In genomic region chr5:73754254-73754653, GRCh38 we compare ENCODE assay signal across 38 cellular contexts.
"Had no signal": no experiment of that assay in that cellular context is flagged by ENCODE, and none has a peak within 500 bp of the region (broad histone marks: within the 10 kb centered on the region; RNA-seq: fewer than 3 reads in every experiment).

No MANE protein-coding gene starts in this region.

- H3K36me3 ChIP-seq: cardiac muscle cell had no signal

- H3K4me3 ChIP-seq: ascending aorta, cardiac muscle cell had no signal

- H3K9me3 ChIP-seq: ascending aorta had no signal

- DNase-seq: activated CD4-positive, alpha-beta memory T cell treated with anti-CD3 and anti-CD28 coated beads, Interleukin-2, amount 10 ng/mL, durations not matched to agents 7 days and 5 days; activated CD4-positive, alpha-beta T cell treated with anti-CD3 and anti-CD28 coated beads for 1 hour; activated CD4-positive, alpha-beta T cell treated with anti-CD3 and anti-CD28 coated beads for 36 hours; activated CD4-positive, alpha-beta T cell treated with anti-CD3 and anti-CD28 coated beads for 48 hours; activated CD4-positive, alpha-beta T cell treated with anti-CD3 and anti-CD28 coated beads, Interleukin-2, amount 10 ng/mL, durations not matched to agents 7 days and 5 days; activated CD4-positive, alpha-beta T cell treated with anti-CD3 and anti-CD28 coated beads, Interleukin-2, amount 50 U/mL, for 48 hours; activated CD4-positive, CD25-positive, alpha-beta regulatory T cell; activated CD8-positive, alpha-beta memory T cell treated with anti-CD3 and anti-CD28 coated beads for 24 hours; activated CD8-positive, alpha-beta memory T cell treated with anti-CD3 and anti-CD28 coated beads, Interleukin-2, amount 10 ng/mL, durations not matched to agents 7 days and 5 days; activated CD8-positive, alpha-beta memory T cell treated with anti-CD3 and anti-CD28 coated beads, Interleukin-2, amount 50 U/mL, for 48 hours; activated CD8-positive, alpha-beta T cell treated with anti-CD3 and anti-CD28 coated beads, Interleukin-2, amount 10 ng/mL, durations not matched to agents 7 days and 5 days; activated effector memory CD4-positive, alpha-beta T cell treated with Interleukin-2 at 50 U/mL for 16 hours; activated gamma-delta T cell; activated naive CD4-positive, alpha-beta T cell treated with anti-CD3 and anti-CD28 coated beads, Interleukin-2, amount 10 ng/mL, durations not matched to agents 7 days and 5 days; activated naive CD4-positive, alpha-beta T cell treated with Interleukin-2 at 50 U/mL for 16 hours; activated naive CD8-positive, alpha-beta T cell treated with anti-CD3 and anti-CD28 coated beads, Interleukin-2, amount 10 ng/mL, durations not matched to agents 7 days and 5 days; activated naive CD8-positive, alpha-beta T cell treated with anti-CD3 and anti-CD28 coated beads, Interleukin-2, amount 50 U/mL, for 24 hours; activated T-cell treated with anti-CD3 and anti-CD28 coated beads, Interleukin-2, amount 50 U/mL, for 24 hours; activated T-cell treated with anti-CD3 and anti-CD28 coated beads, Interleukin-2, amount 50 U/mL, for 48 hours; amygdala; anterior cingulate cortex; caudate nucleus; cerebellar nuclear complex; T-helper 1 cell; T-helper 2 cell; T-helper 9 cell; WERI-Rb-1 had no signal

- H3K9me3 Mint-ChIP-seq: activated CD4-positive, alpha-beta memory T cell treated with anti-CD3 and anti-CD28 coated beads, Interleukin-2, amount 10 ng/mL, durations not matched to agents 7 days and 5 days; activated CD4-positive, alpha-beta T cell treated with anti-CD3 and anti-CD28 coated beads, Interleukin-2, amount 10 ng/mL, durations not matched to agents 7 days and 5 days; activated naive CD4-positive, alpha-beta T cell treated with anti-CD3 and anti-CD28 coated beads, Interleukin-2, amount 10 ng/mL, durations not matched to agents 7 days and 5 days; activated naive CD4-positive, alpha-beta T cell treated with anti-CD3 and anti-CD28 coated beads, Interleukin-2, amount 50 U/mL, for 24 hours; activated naive CD8-positive, alpha-beta T cell treated with anti-CD3 and anti-CD28 coated beads, Interleukin-2, amount 10 ng/mL, durations not matched to agents 7 days and 5 days; activated naive CD8-positive, alpha-beta T cell treated with anti-CD3 and anti-CD28 coated beads, Interleukin-2, amount 50 U/mL, for 24 hours; activated T-cell treated with anti-CD3 and anti-CD28 coated beads, Interleukin-2, amount 50 U/mL, for 24 hours; activated T-helper 2 cell treated with anti-CD3 and anti-CD28 coated beads, Interferon-gamma antibody, Interleukin-2, Interleukin-4, amounts not matched to agents 10 μg/mL and 5 μg/mL and 100 μg/mL, durations not matched to agents 14 hours and 24 hours and 36 hours; brain; central memory CD8-positive, alpha-beta T cell; T-helper 1 cell treated with Interleukin-12 subunit alpha and Interleukin-12 subunit beta and Interleukin-4 antibody, amounts not matched to agents 30 μg/mL and 1 μg/mL, for 36 hours; T-helper 2 cell treated with Interferon-gamma antibody and Interleukin-4, amounts not matched to agents 5 μg/mL and 100 μg/mL, for 36 hours; WTC11 had no signal

- H3K27me3 Mint-ChIP-seq: brain had no signal

- H3K4me1 Mint-ChIP-seq: activated CD4-positive, alpha-beta T cell treated with anti-CD3 and anti-CD28 coated beads for 36 hours; activated naive CD4-positive, alpha-beta T cell treated with anti-CD3 and anti-CD28 coated beads, Interleukin-2, amount 50 U/mL, for 24 hours; activated naive CD8-positive, alpha-beta T cell treated with anti-CD3 and anti-CD28 coated beads, Interleukin-2, amount 50 U/mL, for 24 hours; WTC11 had no signal

- ATAC-seq: activated CD4-positive, alpha-beta T cell treated with anti-CD3 and anti-CD28 coated beads for 36 hours; activated CD4-positive, CD25-positive, alpha-beta regulatory T cell treated with anti-CD3 and anti-CD28 coated beads, Interleukin-2, amount 50 U/mL, for 24 hours; activated CD8-positive, alpha-beta memory T cell treated with anti-CD3 and anti-CD28 coated beads, Interleukin-2, amount 10 ng/mL, durations not matched to agents 7 days and 5 days; activated CD8-positive, alpha-beta T cell treated with anti-CD3 and anti-CD28 coated beads, Interleukin-2, amount 10 ng/mL, durations not matched to agents 7 days and 5 days; activated naive CD8-positive, alpha-beta T cell treated with anti-CD3 and anti-CD28 coated beads, Interleukin-2, amount 50 U/mL, for 24 hours; WTC11 had no signal

- H3K4me3 Mint-ChIP-seq: activated CD4-positive, alpha-beta memory T cell treated with anti-CD3 and anti-CD28 coated beads, Interleukin-2, amount 10 ng/mL, durations not matched to agents 7 days and 5 days; activated CD4-positive, alpha-beta T cell treated with anti-CD3 and anti-CD28 coated beads for 36 hours; activated CD4-positive, alpha-beta T cell treated with anti-CD3 and anti-CD28 coated beads, Interleukin-2, amount 10 ng/mL, durations not matched to agents 7 days and 5 days; activated CD8-positive, alpha-beta memory T cell treated with anti-CD3 and anti-CD28 coated beads, Interleukin-2, amount 10 ng/mL, durations not matched to agents 7 days and 5 days; activated CD8-positive, alpha-beta T cell treated with anti-CD3 and anti-CD28 coated beads, Interleukin-2, amount 10 ng/mL, durations not matched to agents 7 days and 5 days; activated naive CD4-positive, alpha-beta T cell treated with anti-CD3 and anti-CD28 coated beads, Interleukin-2, amount 10 ng/mL, durations not matched to agents 7 days and 5 days; activated naive CD4-positive, alpha-beta T cell treated with anti-CD3 and anti-CD28 coated beads, Interleukin-2, amount 50 U/mL, for 24 hours; activated naive CD8-positive, alpha-beta T cell; activated naive CD8-positive, alpha-beta T cell treated with anti-CD3 and anti-CD28 coated beads, Interleukin-2, amount 10 ng/mL, durations not matched to agents 7 days and 5 days; activated naive CD8-positive, alpha-beta T cell treated with anti-CD3 and anti-CD28 coated beads, Interleukin-2, amount 50 U/mL, for 24 hours; activated T-cell treated with anti-CD3 and anti-CD28 coated beads, Interleukin-2, amount 50 U/mL, for 24 hours; brain; central memory CD8-positive, alpha-beta T cell; T-helper 1 cell treated with Interleukin-12 subunit alpha and Interleukin-12 subunit beta and Interleukin-4 antibody, amounts not matched to agents 30 μg/mL and 1 μg/mL, for 36 hours; T-helper 2 cell treated with Interferon-gamma antibody and Interleukin-4, amounts not matched to agents 5 μg/mL and 100 μg/mL, for 36 hours; WTC11 had no signal

- H3K27ac Mint-ChIP-seq: activated CD4-positive, alpha-beta memory T cell treated with anti-CD3 and anti-CD28 coated beads, Interleukin-2, amount 10 ng/mL, durations not matched to agents 7 days and 5 days; activated CD4-positive, alpha-beta T cell treated with anti-CD3 and anti-CD28 coated beads for 36 hours; activated CD4-positive, alpha-beta T cell treated with anti-CD3 and anti-CD28 coated beads, Interleukin-2, amount 10 ng/mL, durations not matched to agents 7 days and 5 days; activated CD8-positive, alpha-beta memory T cell treated with anti-CD3 and anti-CD28 coated beads, Interleukin-2, amount 10 ng/mL, durations not matched to agents 7 days and 5 days; activated CD8-positive, alpha-beta T cell treated with anti-CD3 and anti-CD28 coated beads, Interleukin-2, amount 10 ng/mL, durations not matched to agents 7 days and 5 days; activated naive CD4-positive, alpha-beta T cell treated with anti-CD3 and anti-CD28 coated beads, Interleukin-2, amount 10 ng/mL, durations not matched to agents 7 days and 5 days; activated naive CD4-positive, alpha-beta T cell treated with anti-CD3 and anti-CD28 coated beads, Interleukin-2, amount 50 U/mL, for 24 hours; activated naive CD8-positive, alpha-beta T cell; activated naive CD8-positive, alpha-beta T cell treated with anti-CD3 and anti-CD28 coated beads, Interleukin-2, amount 10 ng/mL, durations not matched to agents 7 days and 5 days; activated naive CD8-positive, alpha-beta T cell treated with anti-CD3 and anti-CD28 coated beads, Interleukin-2, amount 50 U/mL, for 24 hours; activated T-cell treated with anti-CD3 and anti-CD28 coated beads, Interleukin-2, amount 50 U/mL, for 24 hours; activated T-helper 2 cell treated with anti-CD3 and anti-CD28 coated beads, Interferon-gamma antibody, Interleukin-2, Interleukin-4, amounts not matched to agents 10 μg/mL and 5 μg/mL and 100 μg/mL, durations not matched to agents 14 hours and 24 hours and 36 hours; brain; T-helper 1 cell treated with Interleukin-12 subunit alpha and Interleukin-12 subunit beta and Interleukin-4 antibody, amounts not matched to agents 30 μg/mL and 1 μg/mL, for 36 hours; T-helper 2 cell treated with Interferon-gamma antibody and Interleukin-4, amounts not matched to agents 5 μg/mL and 100 μg/mL, for 36 hours; WTC11 had no signal

- H3K27ac ChIP-seq: ascending aorta, cardiac muscle cell, WERI-Rb-1 had no signal

- H3K36me3 Mint-ChIP-seq: activated CD8-positive, alpha-beta memory T cell treated with anti-CD3 and anti-CD28 coated beads, Interleukin-2, amount 10 ng/mL, durations not matched to agents 7 days and 5 days; activated naive CD4-positive, alpha-beta T cell treated with anti-CD3 and anti-CD28 coated beads, Interleukin-2, amount 10 ng/mL, durations not matched to agents 7 days and 5 days; activated naive CD4-positive, alpha-beta T cell treated with anti-CD3 and anti-CD28 coated beads, Interleukin-2, amount 50 U/mL, for 24 hours; activated naive CD8-positive, alpha-beta T cell; activated naive CD8-positive, alpha-beta T cell treated with anti-CD3 and anti-CD28 coated beads, Interleukin-2, amount 10 ng/mL, durations not matched to agents 7 days and 5 days; brain; WTC11 had no signal

- H3K27me3 ChIP-seq: ascending aorta had no signal
